ENCODE assay signal across 17 cellular contexts in the genomic region with DNA sequence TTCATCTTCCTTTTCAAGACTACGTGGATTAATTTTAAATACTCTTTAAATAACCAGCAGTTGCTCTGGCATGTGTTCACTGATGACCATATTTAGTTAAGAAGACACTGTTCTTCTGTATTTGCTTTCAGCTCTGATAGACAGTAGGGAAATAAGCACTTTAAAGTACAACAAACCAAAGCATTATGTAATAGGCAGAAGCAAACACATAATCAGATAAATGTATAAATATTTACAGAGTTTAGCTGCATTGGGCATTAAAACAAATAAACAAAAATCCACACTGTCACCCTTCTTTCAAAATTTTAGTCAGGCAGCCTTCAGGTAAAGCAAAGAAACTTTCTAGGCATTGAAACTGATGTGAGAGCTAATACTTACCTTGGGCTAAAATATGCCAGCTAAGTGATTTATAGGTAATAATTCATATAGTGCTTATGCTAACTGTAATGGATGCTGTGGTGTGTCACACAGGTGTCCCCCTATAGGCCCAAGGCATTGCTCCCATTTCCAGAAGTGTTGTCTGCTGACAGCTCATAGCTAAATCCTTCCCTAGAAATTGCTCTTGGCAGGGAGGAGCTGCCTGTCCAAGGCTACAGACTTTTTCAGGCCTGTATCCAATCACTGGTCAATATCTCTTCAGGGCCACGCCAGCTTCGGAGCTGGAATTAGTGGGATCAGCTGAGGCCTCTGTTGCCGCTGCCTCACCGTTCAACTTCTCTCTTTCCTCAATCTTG.
DNase-seq lines count a peak whose midpoint lies in the region; ATAC-seq, FAIRE-seq and TF ChIP-seq lines count a peak whose summit lies in the region.
"Had no signal": no experiment of that assay in that cellular context is flagged by ENCODE, and none has a peak within 500 bp of the region (broad histone marks: within the 10 kb centered on the region; RNA-seq: fewer than 3 reads in every experiment).

No MANE protein-coding gene starts in this region.

- TF ChIP-seq CTCF in C4-2B (conservative IDR thresholded peaks at IDR 0.05) (no peak), VCaP (conservative IDR thresholded peaks at IDR 0.05) (no peak), liver (IDR thresholded peaks at IDR 0.05; ENCODE audit: low read depth, low read length, missing input control) (no peak), pancreas (IDR thresholded peaks at IDR 0.05) (no peak), WERI-Rb-1 (IDR thresholded peaks at IDR 0.05; ENCODE audit: low read depth, low read length) (no peak)

- TF ChIP-seq RAD21 in liver (IDR thresholded peaks at IDR 0.05): peak in 1 of 2 donors; percentile 27

- H3K4me3 ChIP-seq in liver (ENCODE audit: low read depth in 1 of 3, low read length in 3 of 3) (peak overlapping the region in 1 of 3 donors; percentile 34), pancreas (no peak overlapping the region), WERI-Rb-1 (ENCODE audit: low read depth, low read length) (no peak overlapping the region)
- H3K4me3 ChIP-seq: SK-N-MC had no signal

- H3K27me3 ChIP-seq in liver (ENCODE audit: control insufficient read depth in 4 of 4, insufficient read depth in 4 of 4, low read length in 3 of 4) (no peaks in the 10 kb centered on the region), pancreas (no peaks in the 10 kb centered on the region), WERI-Rb-1 (ENCODE audit: insufficient read depth, low read depth, severe bottlenecking) (no peaks in the 10 kb centered on the region)

- peak overlapping the region in 1 of 2 donors; percentile 41 for H3K9ac ChIP-seq in liver (ENCODE audit: low read depth in 1 of 2, low read length in 2 of 2)

- ATAC-seq in pancreas (peak; percentile 57 to 76 (median 64)), GM18909 (IDR thresholded peaks at IDR 0.05; ENCODE audit: poor library complexity, unreplicated experiment) (no peak)
- ATAC-seq: Panc1, Right ventricle myocardium inferior had no signal

- DNase-seq in pancreas: peak in 2 of 6 donors; percentile 15 to 40
- no peak for DNase-seq in WERI-Rb-1
- no peak for DNase-seq in activated T-cell treated with anti-CD3 and anti-CD28 coated beads for 4 hours
- no peak for DNase-seq in activated naive CD4-positive, alpha-beta T cell treated with anti-CD3 and anti-CD28 coated beads, Interleukin-2, amount 50 U/mL, for 16 hours
- DNase-seq: ACHN; CD8-positive, alpha-beta memory T cell; HCEC 1CT; NCI-H1436 treated with DMSO at 0.1 percent for 48 hours; NCI-H2081 treated with DMSO at 0.1 percent for 48 hours; NCI-H748 treated with DMSO at 0.1 percent for 48 hours had no signal

- H3K27ac ChIP-seq in C4-2B (peak overlapping the region; percentile 88), VCaP (peak overlapping the region; percentile 78), liver (ENCODE audit: low read depth in 1 of 2, low read length in 2 of 2) (peak overlapping the region; percentile 71 to 76), pancreas (peak overlapping the region in 2 of 4 donors; percentile 7 to 13), WERI-Rb-1 (no peak overlapping the region)
- H3K27ac ChIP-seq: SK-N-MC had no signal

- H3K9me3 ChIP-seq in liver (ENCODE audit: control insufficient read depth in 4 of 4, low read length in 3 of 4): no peaks in the 10 kb centered on the region
- H3K9me3 ChIP-seq in pancreas: no peaks in the 10 kb centered on the region
- H3K9me3 ChIP-seq in WERI-Rb-1 (ENCODE audit: severe bottlenecking): no peaks in the 10 kb centered on the region

- no peaks in the 10 kb centered on the region for H3K36me3 ChIP-seq in liver (ENCODE audit: control insufficient read depth in 4 of 4, insufficient read depth in 3 of 4, low read depth in 1 of 4, low read length in 3 of 4)
- no peaks in the 10 kb centered on the region for H3K36me3 ChIP-seq in pancreas
- H3K36me3 ChIP-seq in WERI-Rb-1: no peaks in the 10 kb centered on the region

- no peak for FAIRE-seq in pancreas (lab: Jason Lieb, UNC)

- H3K4me1 ChIP-seq in liver (ENCODE audit: control insufficient read depth in 4 of 4, insufficient read depth in 4 of 4, low read length in 3 of 4) (peaks cover 4 to 57% (median 37%) of the 10 kb centered on the region in 4 donors), pancreas (peaks cover 5 to 11% (median 7%) of the 10 kb centered on the region in 3 donors)

- 35% methylated on average over 5 of the region's 5 CpGs for WGBS in liver
- 26 to 32% methylated on average over 5 of the region's 5 CpGs for WGBS in pancreas, 2 donors

- intact Hi-C loops in pancreas (cut with DNase I): no loop called here

TF ChIP-seq in liver, 16 proteins besides CTCF, POLR2A, EP300 and RAD21:
- TF ChIP-seq, protein P1, sequence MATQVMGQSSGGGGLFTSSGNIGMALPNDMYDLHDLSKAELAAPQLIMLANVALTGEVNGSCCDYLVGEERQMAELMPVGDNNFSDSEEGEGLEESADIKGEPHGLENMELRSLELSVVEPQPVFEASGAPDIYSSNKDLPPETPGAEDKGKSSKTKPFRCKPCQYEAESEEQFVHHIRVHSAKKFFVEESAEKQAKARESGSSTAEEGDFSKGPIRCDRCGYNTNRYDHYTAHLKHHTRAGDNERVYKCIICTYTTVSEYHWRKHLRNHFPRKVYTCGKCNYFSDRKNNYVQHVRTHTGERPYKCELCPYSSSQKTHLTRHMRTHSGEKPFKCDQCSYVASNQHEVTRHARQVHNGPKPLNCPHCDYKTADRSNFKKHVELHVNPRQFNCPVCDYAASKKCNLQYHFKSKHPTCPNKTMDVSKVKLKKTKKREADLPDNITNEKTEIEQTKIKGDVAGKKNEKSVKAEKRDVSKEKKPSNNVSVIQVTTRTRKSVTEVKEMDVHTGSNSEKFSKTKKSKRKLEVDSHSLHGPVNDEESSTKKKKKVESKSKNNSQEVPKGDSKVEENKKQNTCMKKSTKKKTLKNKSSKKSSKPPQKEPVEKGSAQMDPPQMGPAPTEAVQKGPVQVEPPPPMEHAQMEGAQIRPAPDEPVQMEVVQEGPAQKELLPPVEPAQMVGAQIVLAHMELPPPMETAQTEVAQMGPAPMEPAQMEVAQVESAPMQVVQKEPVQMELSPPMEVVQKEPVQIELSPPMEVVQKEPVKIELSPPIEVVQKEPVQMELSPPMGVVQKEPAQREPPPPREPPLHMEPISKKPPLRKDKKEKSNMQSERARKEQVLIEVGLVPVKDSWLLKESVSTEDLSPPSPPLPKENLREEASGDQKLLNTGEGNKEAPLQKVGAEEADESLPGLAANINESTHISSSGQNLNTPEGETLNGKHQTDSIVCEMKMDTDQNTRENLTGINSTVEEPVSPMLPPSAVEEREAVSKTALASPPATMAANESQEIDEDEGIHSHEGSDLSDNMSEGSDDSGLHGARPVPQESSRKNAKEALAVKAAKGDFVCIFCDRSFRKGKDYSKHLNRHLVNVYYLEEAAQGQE (IDR thresholded peaks at IDR 0.05): no peak
- TF ChIP-seq EGR1 (IDR thresholded peaks at IDR 0.05; ENCODE audit: low read depth in 2 of 2): peak in 1 of 2 donors; percentile 10
- peak in 1 of 2 donors; percentile 61 for TF ChIP-seq RXRA (IDR thresholded peaks at IDR 0.05)
- TF ChIP-seq HNF4A (conservative IDR thresholded peaks at IDR 0.05): peak; percentile 30 to 43
- TF ChIP-seq, protein P2, sequence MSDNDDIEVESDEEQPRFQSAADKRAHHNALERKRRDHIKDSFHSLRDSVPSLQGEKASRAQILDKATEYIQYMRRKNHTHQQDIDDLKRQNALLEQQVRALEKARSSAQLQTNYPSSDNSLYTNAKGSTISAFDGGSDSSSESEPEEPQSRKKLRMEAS (IDR thresholded peaks at IDR 0.05): peak; percentile 51
- TF ChIP-seq JUND (IDR thresholded peaks at IDR 0.05): no peak
- TF ChIP-seq YY1 (IDR thresholded peaks at IDR 0.05): peak; percentile 15
- TF ChIP-seq NR2F2 (IDR thresholded peaks at IDR 0.05): no peak
- no peak for TF ChIP-seq TAF1 (conservative IDR thresholded peaks at IDR 0.05)
- no peak for TF ChIP-seq HNF4G (IDR thresholded peaks at IDR 0.05)
- peak; percentile 46 for TF ChIP-seq FOXA2 (IDR thresholded peaks at IDR 0.05)
- TF ChIP-seq FOXA1 (IDR thresholded peaks at IDR 0.05): no peak
- peak; percentile 16 for TF ChIP-seq SP1 (IDR thresholded peaks at IDR 0.05)
- TF ChIP-seq, protein P3, sequence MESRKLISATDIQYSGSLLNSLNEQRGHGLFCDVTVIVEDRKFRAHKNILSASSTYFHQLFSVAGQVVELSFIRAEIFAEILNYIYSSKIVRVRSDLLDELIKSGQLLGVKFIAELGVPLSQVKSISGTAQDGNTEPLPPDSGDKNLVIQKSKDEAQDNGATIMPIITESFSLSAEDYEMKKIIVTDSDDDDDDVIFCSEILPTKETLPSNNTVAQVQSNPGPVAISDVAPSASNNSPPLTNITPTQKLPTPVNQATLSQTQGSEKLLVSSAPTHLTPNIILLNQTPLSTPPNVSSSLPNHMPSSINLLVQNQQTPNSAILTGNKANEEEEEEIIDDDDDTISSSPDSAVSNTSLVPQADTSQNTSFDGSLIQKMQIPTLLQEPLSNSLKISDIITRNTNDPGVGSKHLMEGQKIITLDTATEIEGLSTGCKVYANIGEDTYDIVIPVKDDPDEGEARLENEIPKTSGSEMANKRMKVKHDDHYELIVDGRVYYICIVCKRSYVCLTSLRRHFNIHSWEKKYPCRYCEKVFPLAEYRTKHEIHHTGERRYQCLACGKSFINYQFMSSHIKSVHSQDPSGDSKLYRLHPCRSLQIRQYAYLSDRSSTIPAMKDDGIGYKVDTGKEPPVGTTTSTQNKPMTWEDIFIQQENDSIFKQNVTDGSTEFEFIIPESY (IDR thresholded peaks at IDR 0.05): no peak
- TF ChIP-seq GABPA (IDR thresholded peaks at IDR 0.05 in 1 of 2, conservative IDR thresholded peaks at IDR 0.05 in 1 of 2): peak in 1 of 2 donors; percentile 18
